In genomic region chr3:9316881-9317341, GRCh38 we compare ENCODE assay signal across 9 cellular contexts. TPM values are rescaled to one million over a fixed set of nuclear protein-coding genes. Genes with fewer than 3 reads are reported as not detected.
DNase-seq lines count a peak whose midpoint lies in the region; ATAC-seq and TF ChIP-seq lines count a peak whose summit lies in the region.
"Had no signal": no experiment of that assay in that cellular context is flagged by ENCODE, and none has a peak within 500 bp of the region (broad histone marks: within the 10 kb centered on the region; RNA-seq: fewer than 3 reads in every experiment).

No MANE protein-coding gene starts in this region.

- CTCF ChIA-PET in RWPE1 (lab: Yijun Ruan, JAX) = no interaction called here

- no peak for TF ChIP-seq POLR2A in upper lobe of left lung (IDR thresholded peaks at IDR 0.05)

- no peaks in the 10 kb centered on the region for H3K9me3 ChIP-seq in muscle layer of colon (ENCODE audit: low read length)
- H3K9me3 ChIP-seq in upper lobe of left lung = no peaks in the 10 kb centered on the region

- DNase-seq in RWPE1 (ENCODE audit: low spot score) (peak; percentile 5), fibroblast of gingiva (ENCODE audit: low read depth) (peak; percentile 18), upper lobe of left lung (no peak), T1000 (lab: John Stamatoyannopoulos, UW) (no peak)
- no peak for DNase-seq in T-helper 2 cell treated with Interferon-gamma antibody and Interleukin-4, amounts not matched to agents 5 μg/mL and 100 μg/mL, for 36 hours (ENCODE audit: low spot score)
- DNase-seq: Kasumi-1; naive thymus-derived CD8-positive, alpha-beta T cell had no signal

- H3K27ac ChIP-seq in RWPE1 (peak overlapping the region; percentile 50), muscle layer of colon (ENCODE audit: low read depth, low read length) (peak overlapping the region; percentile 21), upper lobe of left lung (peak overlapping the region in 3 of 4 donors; percentile 56 to 75 (median 60))

- no peak for TF ChIP-seq EP300 in upper lobe of left lung (IDR thresholded peaks at IDR 0.05)

- peak in 1 of 2 donors; percentile 73 for ATAC-seq in upper lobe of left lung (ENCODE audit: low FRiP score in 2 of 2)
- no peak for ATAC-seq in GM19455 (IDR thresholded peaks at IDR 0.05; ENCODE audit: unreplicated experiment)
- ATAC-seq: naive thymus-derived CD8-positive, alpha-beta T cell had no signal

- H3K4me3 ChIP-seq in muscle layer of colon (ENCODE audit: low read depth in 1 of 2, low read length in 2 of 2) = peak overlapping the region in 1 of 2 donors; percentile 56
- peak overlapping the region in 3 of 4 donors; percentile 10 to 40 (median 30) for H3K4me3 ChIP-seq in upper lobe of left lung

- no peaks in the 10 kb centered on the region for H3K4me1 Mint-ChIP-seq in T-helper 2 cell treated with Interferon-gamma antibody and Interleukin-4, amounts not matched to agents 5 μg/mL and 100 μg/mL, for 36 hours (ENCODE audit: low read depth)

- POLR2A ChIA-PET in RWPE1 (lab: Yijun Ruan, JAX; ENCODE audit: low non-redundant PET) = no interaction called here

- H3K27ac Mint-ChIP-seq in T-helper 2 cell treated with Interferon-gamma antibody and Interleukin-4, amounts not matched to agents 5 μg/mL and 100 μg/mL, for 36 hours = no peak overlapping the region

- H3K36me3 ChIP-seq in muscle layer of colon (ENCODE audit: insufficient read depth, low read length) (no peaks in the 10 kb centered on the region), upper lobe of left lung (no peaks in the 10 kb centered on the region)

- H3K9ac ChIP-seq in muscle layer of colon (ENCODE audit: low read length) = peak overlapping the region; percentile 16

- WGBS in upper lobe of left lung, 2 donors = 30 to 35% methylated on average over 12 of the region's 12 CpGs

- no peaks in the 10 kb centered on the region for H3K9me3 Mint-ChIP-seq in T-helper 2 cell treated with Interferon-gamma antibody and Interleukin-4, amounts not matched to agents 5 μg/mL and 100 μg/mL, for 36 hours
- H3K9me3 Mint-ChIP-seq: naive thymus-derived CD8-positive, alpha-beta T cell had no signal

- no peak for TF ChIP-seq CTCF in RWPE1 (conservative IDR thresholded peaks at IDR 0.05; ENCODE audit: low read depth)
- no peak for TF ChIP-seq CTCF in upper lobe of left lung (IDR thresholded peaks at IDR 0.05)

- H3K27me3 ChIP-seq in muscle layer of colon (ENCODE audit: control insufficient read depth in 1 of 2, insufficient read depth in 2 of 2, low read length in 2 of 2) (no peaks in the 10 kb centered on the region), upper lobe of left lung (no peaks in the 10 kb centered on the region)

- H3K36me3 Mint-ChIP-seq in T-helper 2 cell treated with Interferon-gamma antibody and Interleukin-4, amounts not matched to agents 5 μg/mL and 100 μg/mL, for 36 hours (ENCODE audit: low read depth) = no peaks in the 10 kb centered on the region
- H3K36me3 Mint-ChIP-seq: naive thymus-derived CD8-positive, alpha-beta T cell had no signal

- H3K27me3 Mint-ChIP-seq in T-helper 2 cell treated with Interferon-gamma antibody and Interleukin-4, amounts not matched to agents 5 μg/mL and 100 μg/mL, for 36 hours (ENCODE audit: low read depth) = peaks cover 3% of the 10 kb centered on the region

- peaks cover 7% of the 10 kb centered on the region for H3K4me1 ChIP-seq in muscle layer of colon (ENCODE audit: insufficient read depth, low read length)
- H3K4me1 ChIP-seq in upper lobe of left lung = peaks cover 0 to 5% (median 2%) of the 10 kb centered on the region in 4 donors

- no peak overlapping the region for H3K4me3 Mint-ChIP-seq in T-helper 2 cell treated with Interferon-gamma antibody and Interleukin-4, amounts not matched to agents 5 μg/mL and 100 μg/mL, for 36 hours
- H3K4me3 Mint-ChIP-seq: naive thymus-derived CD8-positive, alpha-beta T cell had no signal

RNA-seq across cellular contexts. Expression of gene THUMPD3, which starts 45.9 kb away (rescaled TPM):
- total RNA-seq in upper lobe of left lung = 10 to 100 TPM; 21.9 to 41.9 (median 31.0) TPM

Comparison
In these comparisons a context has a peak if more than half of its experiments do, and no peak if none do; other contexts are left out.
1. DNase-seq: peak in RWPE1 (single experiment) and fibroblast of gingiva (single experiment); none in upper lobe of left lung (0 of 2), T1000 (single experiment) and T-helper 2 cell treated with Interferon-gamma antibody and Interleukin-4, amounts not matched to agents 5 μg/mL and 100 μg/mL, for 36 hours (single experiment).
2. Peak in every context shown above with its lines, with median percentiles within 50 percentile points of each other: H3K27ac ChIP-seq.